15 cellular contexts compared by ENCODE assay signal in genomic region chr20:21832442-21833152, GRCh38.
A peak's percentile ranks its signal among the peaks of the same experiment; 100 is the strongest.
DNase-seq lines count a peak whose midpoint lies in the region; ATAC-seq lines count a peak whose summit lies in the region.
"Had no signal": no experiment of that assay in that cellular context is flagged by ENCODE, and none has a peak within 500 bp of the region (broad histone marks: within the 10 kb centered on the region; RNA-seq: fewer than 3 reads in every experiment).

No MANE protein-coding gene starts in this region.

- no peak overlapping the region for H3K4me2 ChIP-seq in Karpas-422 (ENCODE audit: low read depth, low read length, poor library complexity, severe bottlenecking)

- no peaks in the 10 kb centered on the region for H3K9me2 ChIP-seq in Karpas-422 (replicated peaks; ENCODE audit: insufficient read depth, low read length)

- H4K20me1 ChIP-seq in Karpas-422 (ENCODE audit: insufficient read depth, low read depth, low read length), result no peaks in the 10 kb centered on the region

- peak; percentile 40 for DNase-seq in Ammon's horn (ENCODE audit: low spot score)
- peak; percentile 78 for DNase-seq in Karpas-422
- peak in 24 of 42 donors; percentile 5 to 85 (median 46) for DNase-seq in head of caudate nucleus
- peak in 7 of 10 donors; percentile 17 to 88 (median 62) for DNase-seq in posterior cingulate gyrus
- DNase-seq in foreskin melanocyte, result no peak
- DNase-seq: ACHN; BE2C; CD8-positive, alpha-beta memory T cell; NCI-H1092; NCI-H446 treated with DMSO at 0.1 percent for 48 hours; NCI-H82; SIG-M5 had no signal

- H3K4me1 ChIP-seq in Karpas-422 (ENCODE audit: low read length), result peaks cover 5% of the 10 kb centered on the region; the same call in 1 of the 2 replicates
- H3K4me1 ChIP-seq: BE2C had no signal

- no peaks in the 10 kb centered on the region for H3K9me3 ChIP-seq in Karpas-422 (ENCODE audit: low read length)
- H3K9me3 ChIP-seq: BE2C had no signal

- H2AFZ ChIP-seq in Karpas-422 (ENCODE audit: low read length), result no peak overlapping the region

- H3K36me3 ChIP-seq in Karpas-422 (ENCODE audit: insufficient read depth, low read length), result no peaks in the 10 kb centered on the region
- H3K36me3 ChIP-seq: BE2C had no signal

- H3K27ac ChIP-seq in Karpas-422 (ENCODE audit: low read length), result no peak overlapping the region

- no peak overlapping the region for H3K4me3 ChIP-seq in Karpas-422 (ENCODE audit: low read length)
- H3K4me3 ChIP-seq: K562 had no signal

- intact Hi-C loops in head of caudate nucleus (cut with DNase I) (no loop called here), posterior cingulate gyrus (cut with DNase I) (no loop called here)

- no peaks in the 10 kb centered on the region for H3K27me3 ChIP-seq in Karpas-422 (ENCODE audit: low read length)
- H3K27me3 ChIP-seq: BE2C had no signal

- no peak overlapping the region for H3K9ac ChIP-seq in Karpas-422 (ENCODE audit: low read length)

- no peaks in the 10 kb centered on the region for H3K79me2 ChIP-seq in Karpas-422 (ENCODE audit: low read length)

- ATAC-seq in GM18867 (IDR thresholded peaks at IDR 0.05; ENCODE audit: unreplicated experiment), result no peak
- ATAC-seq in HG02798 (IDR thresholded peaks at IDR 0.05; ENCODE audit: poor library complexity, unreplicated experiment), result no peak
- ATAC-seq: K562 had no signal
